Comparison of ENCODE assay signal across 16 cellular contexts in genomic region chr7:131342864-131343263, GRCh38.
"Had no signal": no experiment of that assay in that cellular context is flagged by ENCODE, and none has a peak within 500 bp of the region (broad histone marks: within the 10 kb centered on the region; RNA-seq: fewer than 3 reads in every experiment).

No MANE protein-coding gene starts in this region.

- H3K9me3 Mint-ChIP-seq: activated naive CD4-positive, alpha-beta T cell treated with anti-CD3 and anti-CD28 coated beads, Interleukin-2, amount 50 U/mL, for 24 hours; memory B cell had no signal

- DNase-seq: activated CD4-positive, alpha-beta T cell treated with anti-CD3 and anti-CD28 coated beads, Interleukin-2, amount 10 ng/mL, durations not matched to agents 24 days and 14 days; activated CD8-positive, alpha-beta T cell treated with anti-CD3 and anti-CD28 coated beads, Interleukin-2, amount 10 ng/mL, durations not matched to agents 7 days and 5 days; activated gamma-delta T cell; anterior cingulate cortex; body of pancreas; cortex of kidney; heart left ventricle; nephron progenitor cell; nucleus accumbens; retina; stimulated activated CD4-positive, alpha-beta T cell treated with anti-CD3 and anti-CD28 coated beads, Interleukin-4, amount 100 ng/mL, for 1 hour; tibial artery had no signal

- H3K27ac Mint-ChIP-seq: activated CD4-positive, alpha-beta T cell treated with anti-CD3 and anti-CD28 coated beads, Interleukin-2, amount 10 ng/mL, durations not matched to agents 24 days and 14 days; activated CD8-positive, alpha-beta T cell treated with anti-CD3 and anti-CD28 coated beads, Interleukin-2, amount 10 ng/mL, durations not matched to agents 7 days and 5 days; activated naive CD4-positive, alpha-beta T cell treated with anti-CD3 and anti-CD28 coated beads, Interleukin-2, amount 50 U/mL, for 24 hours; activated T-helper 1 cell treated with anti-CD3 and anti-CD28 coated beads, Interleukin-12 subunit alpha, Interleukin-12 subunit beta, Interleukin-2, Interleukin-4 antibody, amounts not matched to agents 30 ng/mL and 10 ng/mL and 1 ng/mL, durations not matched to agents 14 hours and 24 hours and 36 hours; memory B cell; nephron progenitor cell; stimulated activated naive CD8-positive, alpha-beta T cell treated with anti-CD3 and anti-CD28 coated beads, Interleukin-15, Interleukin-2, amounts not matched to agents 100 ng/mL and 50 ng/mL, for 24 hours had no signal

- ATAC-seq: activated CD8-positive, alpha-beta T cell treated with anti-CD3 and anti-CD28 coated beads, Interleukin-2, amount 10 ng/mL, durations not matched to agents 7 days and 5 days; body of pancreas had no signal

- H3K27me3 Mint-ChIP-seq: activated CD4-positive, alpha-beta T cell treated with anti-CD3 and anti-CD28 coated beads, Interleukin-2, amount 10 ng/mL, durations not matched to agents 24 days and 14 days; activated naive CD4-positive, alpha-beta T cell treated with anti-CD3 and anti-CD28 coated beads, Interleukin-2, amount 50 U/mL, for 24 hours; memory B cell; stimulated activated naive CD8-positive, alpha-beta T cell treated with anti-CD3 and anti-CD28 coated beads, Interleukin-15, Interleukin-2, amounts not matched to agents 100 ng/mL and 50 ng/mL, for 24 hours had no signal

- H3K4me3 Mint-ChIP-seq: activated CD4-positive, alpha-beta T cell treated with anti-CD3 and anti-CD28 coated beads, Interleukin-2, amount 10 ng/mL, durations not matched to agents 24 days and 14 days; activated CD8-positive, alpha-beta T cell treated with anti-CD3 and anti-CD28 coated beads, Interleukin-2, amount 10 ng/mL, durations not matched to agents 7 days and 5 days; activated naive CD4-positive, alpha-beta T cell treated with anti-CD3 and anti-CD28 coated beads, Interleukin-2, amount 50 U/mL, for 24 hours; activated T-helper 1 cell treated with anti-CD3 and anti-CD28 coated beads, Interleukin-12 subunit alpha, Interleukin-12 subunit beta, Interleukin-2, Interleukin-4 antibody, amounts not matched to agents 30 ng/mL and 10 ng/mL and 1 ng/mL, durations not matched to agents 14 hours and 24 hours and 36 hours; memory B cell; nephron progenitor cell; stimulated activated naive CD8-positive, alpha-beta T cell treated with anti-CD3 and anti-CD28 coated beads, Interleukin-15, Interleukin-2, amounts not matched to agents 100 ng/mL and 50 ng/mL, for 24 hours had no signal

- H3K4me1 Mint-ChIP-seq: nephron progenitor cell had no signal
